In genomic region chr7:68977709-68978108, GRCh38 we compare ENCODE assay signal across 19 cellular contexts.
DNase-seq lines count a peak whose midpoint lies in the region; ATAC-seq and TF ChIP-seq lines count a peak whose summit lies in the region.
"Had no signal": no experiment of that assay in that cellular context is flagged by ENCODE, and none has a peak within 500 bp of the region (broad histone marks: within the 10 kb centered on the region; RNA-seq: fewer than 3 reads in every experiment).

No MANE protein-coding gene starts in this region.

- peak; percentile 47 for ATAC-seq in foreskin keratinocyte
- peak in 3 of 4 donors; percentile 37 to 56 (median 43) for ATAC-seq in psoas muscle
- no peak for ATAC-seq in mucosa of descending colon
- ATAC-seq in HG02885 (IDR thresholded peaks at IDR 0.05; ENCODE audit: poor library complexity, unreplicated experiment): no peak
- ATAC-seq: effector memory CD8-positive, alpha-beta T cell; PC-3 had no signal

- H3K36me3 ChIP-seq in psoas muscle (ENCODE audit: insufficient read depth in 1 of 2, low read depth in 1 of 2) (no peaks in the 10 kb centered on the region), mucosa of descending colon (ENCODE audit: low read depth) (no peaks in the 10 kb centered on the region), MM.1S (replicated peaks; ENCODE audit: insufficient read depth, low read length) (no peaks in the 10 kb centered on the region)
- H3K36me3 ChIP-seq: esophagus muscularis mucosa, neutrophil had no signal

- H3K4me2 ChIP-seq in MM.1S (ENCODE audit: low read depth, low read length): no peak overlapping the region

- H3K27me3 ChIP-seq in foreskin keratinocyte (no peaks in the 10 kb centered on the region), psoas muscle (ENCODE audit: insufficient read depth in 3 of 3, low read length in 2 of 3) (peaks cover 0 to 4% (median 0%) of the 10 kb centered on the region in 3 donors), MM.1S (replicated peaks; ENCODE audit: insufficient read depth, low read length) (no peaks in the 10 kb centered on the region)
- H3K27me3 ChIP-seq: esophagus muscularis mucosa, neutrophil had no signal

- DNase-seq in NCI-H146 (lab: John Stamatoyannopoulos, UW): peak; percentile 72
- DNase-seq in NCI-H2196 (lab: John Stamatoyannopoulos, UW; ENCODE audit: unreplicated experiment): peak; percentile 62
- DNase-seq in foreskin keratinocyte: peak in 1 of 2 donors; percentile 44
- DNase-seq in psoas muscle: peak in 1 of 2 donors; percentile 15
- DNase-seq in mucosa of descending colon: no peak
- DNase-seq in MM.1S: no peak
- no peak for DNase-seq in stimulated activated naive CD4-positive, alpha-beta T cell (lab: John Stamatoyannopoulos, UW)
- DNase-seq: activated CD4-positive, CD25-positive, alpha-beta regulatory T cell treated with anti-CD3 and anti-CD28 coated beads, Interleukin-2, amount 50 U/mL, for 72 hours; activated gamma-delta T cell treated with Interleukin-2 at 50 U/mL for 16 hours; activated T-cell treated with anti-CD3 and anti-CD28 coated beads, Interleukin-2, amount 50 U/mL, for 1 hour; CD4-positive, CD25-positive, alpha-beta regulatory T cell; effector memory CD8-positive, alpha-beta T cell; NCI-H82; PC-3; SHP77 treated with DMSO at 0.1 percent for 48 hours; trophoblast cell had no signal

- H3K79me2 ChIP-seq in MM.1S (ENCODE audit: low read length): no peaks in the 10 kb centered on the region

- no peak for TF ChIP-seq CTCF in foreskin keratinocyte (conservative IDR thresholded peaks at IDR 0.05)
- TF ChIP-seq CTCF in psoas muscle (IDR thresholded peaks at IDR 0.05): no peak
- TF ChIP-seq CTCF in mucosa of descending colon (IDR thresholded peaks at IDR 0.05): no peak
- no peak for TF ChIP-seq CTCF in MM.1S (IDR thresholded peaks at IDR 0.05; ENCODE audit: low read length)

- no peaks in the 10 kb centered on the region for H3K9me2 ChIP-seq in MM.1S (replicated peaks; ENCODE audit: insufficient read depth, low read length)

- H2AFZ ChIP-seq in MM.1S (ENCODE audit: low read length): no peak overlapping the region

- WGBS in psoas muscle, 3 donors: 15 to 31% (median 18%) methylated on average over 10 of the region's 10 CpGs

- H3K9me3 ChIP-seq in psoas muscle (no peaks in the 10 kb centered on the region), mucosa of descending colon (peaks cover 43% of the 10 kb centered on the region), MM.1S (replicated peaks; ENCODE audit: insufficient read depth, low read length) (no peaks in the 10 kb centered on the region)
- H3K9me3 ChIP-seq: esophagus muscularis mucosa, neutrophil had no signal

- H3K4me3 ChIP-seq in psoas muscle: no peak overlapping the region
- no peak overlapping the region for H3K4me3 ChIP-seq in mucosa of descending colon
- no peak overlapping the region for H3K4me3 ChIP-seq in MM.1S (ENCODE audit: low read length)

- no peaks in the 10 kb centered on the region for H3F3A ChIP-seq in MM.1S (ENCODE audit: insufficient read depth, low read length)

- intact Hi-C loops in psoas muscle (cut with DNase I): no loop called here
- intact Hi-C loops in mucosa of descending colon (cut with DNase I, micrococcal nuclease): no loop called here

- H4K20me1 ChIP-seq in MM.1S (ENCODE audit: insufficient read depth, low read length): no peaks in the 10 kb centered on the region

- H3K9ac ChIP-seq in MM.1S (ENCODE audit: low read length): no peak overlapping the region

- H3K4me1 ChIP-seq in foreskin keratinocyte: peaks cover 9% of the 10 kb centered on the region
- no peaks in the 10 kb centered on the region for H3K4me1 ChIP-seq in psoas muscle
- no peaks in the 10 kb centered on the region for H3K4me1 ChIP-seq in mucosa of descending colon (ENCODE audit: low read depth)
- no peaks in the 10 kb centered on the region for H3K4me1 ChIP-seq in MM.1S (ENCODE audit: low read length)

- no peak overlapping the region for H3K27ac ChIP-seq in foreskin keratinocyte
- no peak overlapping the region for H3K27ac ChIP-seq in psoas muscle
- no peak overlapping the region for H3K27ac ChIP-seq in MM.1S (ENCODE audit: low read length)
- H3K27ac ChIP-seq: neutrophil had no signal

Comparison
In these comparisons a context has a peak if more than half of its experiments do, and no peak if none do; other contexts are left out.
1. DNase-seq: peak in NCI-H146 (single experiment) and NCI-H2196 (single experiment); none in mucosa of descending colon (0 of 3), MM.1S (single experiment) and stimulated activated naive CD4-positive, alpha-beta T cell (0 of 6).
2. ATAC-seq: peak in foreskin keratinocyte (single experiment) and psoas muscle (3 of 4); none in mucosa of descending colon (single experiment) and HG02885 (single experiment).